ENCODE assay signal across 1 cellular context in the genomic region with DNA sequence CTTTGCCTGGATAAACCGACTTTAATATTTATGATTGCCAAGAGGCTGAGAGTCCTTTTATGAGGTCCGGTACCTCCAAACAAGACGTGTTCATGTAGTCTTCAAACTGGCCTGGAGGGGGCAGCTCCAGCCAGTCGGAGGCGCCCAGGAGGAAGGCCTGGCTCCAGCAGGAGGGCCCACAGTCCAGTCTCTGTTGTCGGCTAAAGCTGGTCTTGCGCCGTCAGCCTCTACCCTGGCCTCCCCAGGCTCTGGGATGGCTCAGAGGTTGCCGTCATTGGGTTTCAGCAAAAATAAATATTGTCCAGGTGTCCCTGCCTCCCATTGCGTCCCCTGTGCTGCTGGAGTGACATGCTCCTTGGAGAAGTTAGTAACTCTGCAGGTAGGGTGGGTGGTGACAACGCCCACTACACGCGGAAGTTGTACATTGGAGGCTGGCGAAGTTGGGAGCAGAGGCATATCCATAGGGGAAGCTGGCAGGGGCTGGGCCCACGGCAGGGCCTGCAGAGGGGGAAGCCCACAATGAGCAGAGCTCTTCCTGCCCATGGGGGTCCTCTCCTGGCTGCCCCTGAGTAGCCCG.
TF ChIP-seq lines count a peak whose summit lies in the region.

No MANE protein-coding gene starts in this region.

TF ChIP-seq in HepG2, 621 proteins besides CTCF, POLR2A, EP300 and RAD21 (continued from another document):
- TF ChIP-seq, protein P1, sequence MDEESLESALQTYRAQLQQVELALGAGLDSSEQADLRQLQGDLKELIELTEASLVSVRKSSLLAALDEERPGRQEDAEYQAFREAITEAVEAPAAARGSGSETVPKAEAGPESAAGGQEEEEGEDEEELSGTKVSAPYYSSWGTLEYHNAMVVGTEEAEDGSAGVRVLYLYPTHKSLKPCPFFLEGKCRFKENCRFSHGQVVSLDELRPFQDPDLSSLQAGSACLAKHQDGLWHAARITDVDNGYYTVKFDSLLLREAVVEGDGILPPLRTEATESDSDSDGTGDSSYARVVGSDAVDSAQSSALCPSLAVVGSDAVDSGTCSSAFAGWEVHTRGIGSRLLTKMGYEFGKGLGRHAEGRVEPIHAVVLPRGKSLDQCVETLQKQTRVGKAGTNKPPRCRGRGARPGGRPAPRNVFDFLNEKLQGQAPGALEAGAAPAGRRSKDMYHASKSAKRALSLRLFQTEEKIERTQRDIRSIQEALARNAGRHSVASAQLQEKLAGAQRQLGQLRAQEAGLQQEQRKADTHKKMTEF (CRISPR knock-in tag; IDR thresholded peaks at IDR 0.05): 0 out of 2 replicates have a peak, but pooled peaks have one; percentile 31
- TF ChIP-seq, protein P2, sequence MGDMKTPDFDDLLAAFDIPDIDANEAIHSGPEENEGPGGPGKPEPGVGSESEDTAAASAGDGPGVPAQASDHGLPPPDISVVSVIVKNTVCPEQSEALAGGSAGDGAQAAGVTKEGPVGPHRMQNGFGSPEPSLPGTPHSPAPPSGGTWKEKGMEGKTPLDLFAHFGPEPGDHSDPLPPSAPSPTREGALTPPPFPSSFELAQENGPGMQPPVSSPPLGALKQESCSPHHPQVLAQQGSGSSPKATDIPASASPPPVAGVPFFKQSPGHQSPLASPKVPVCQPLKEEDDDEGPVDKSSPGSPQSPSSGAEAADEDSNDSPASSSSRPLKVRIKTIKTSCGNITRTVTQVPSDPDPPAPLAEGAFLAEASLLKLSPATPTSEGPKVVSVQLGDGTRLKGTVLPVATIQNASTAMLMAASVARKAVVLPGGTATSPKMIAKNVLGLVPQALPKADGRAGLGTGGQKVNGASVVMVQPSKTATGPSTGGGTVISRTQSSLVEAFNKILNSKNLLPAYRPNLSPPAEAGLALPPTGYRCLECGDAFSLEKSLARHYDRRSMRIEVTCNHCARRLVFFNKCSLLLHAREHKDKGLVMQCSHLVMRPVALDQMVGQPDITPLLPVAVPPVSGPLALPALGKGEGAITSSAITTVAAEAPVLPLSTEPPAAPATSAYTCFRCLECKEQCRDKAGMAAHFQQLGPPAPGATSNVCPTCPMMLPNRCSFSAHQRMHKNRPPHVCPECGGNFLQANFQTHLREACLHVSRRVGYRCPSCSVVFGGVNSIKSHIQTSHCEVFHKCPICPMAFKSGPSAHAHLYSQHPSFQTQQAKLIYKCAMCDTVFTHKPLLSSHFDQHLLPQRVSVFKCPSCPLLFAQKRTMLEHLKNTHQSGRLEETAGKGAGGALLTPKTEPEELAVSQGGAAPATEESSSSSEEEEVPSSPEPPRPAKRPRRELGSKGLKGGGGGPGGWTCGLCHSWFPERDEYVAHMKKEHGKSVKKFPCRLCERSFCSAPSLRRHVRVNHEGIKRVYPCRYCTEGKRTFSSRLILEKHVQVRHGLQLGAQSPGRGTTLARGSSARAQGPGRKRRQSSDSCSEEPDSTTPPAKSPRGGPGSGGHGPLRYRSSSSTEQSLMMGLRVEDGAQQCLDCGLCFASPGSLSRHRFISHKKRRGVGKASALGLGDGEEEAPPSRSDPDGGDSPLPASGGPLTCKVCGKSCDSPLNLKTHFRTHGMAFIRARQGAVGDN (CRISPR knock-in tag; IDR thresholded peaks at IDR 0.05): peak; percentile 70
- TF ChIP-seq ZNF605 (CRISPR knock-in tag; IDR thresholded peaks at IDR 0.05) (0 out of 2 replicates have a peak, but pooled peaks have one; percentile 63), ZNF777 (CRISPR knock-in tag; IDR thresholded peaks at IDR 0.05) (no peak), ZNF614 (CRISPR knock-in tag; IDR thresholded peaks at IDR 0.05; ENCODE audit: borderline replicate concordance) (0 out of 2 replicates have a peak, but pooled peaks have one; percentile 45), BCL6 (CRISPR knock-in tag; IDR thresholded peaks at IDR 0.05) (peak; percentile 8; the same call in 1 of the 2 replicates), ZNF33B (CRISPR knock-in tag; IDR thresholded peaks at IDR 0.05) (no peak), STAG1 (CRISPR knock-in tag; IDR thresholded peaks at IDR 0.05) (peak; percentile 63), ELF1 (CRISPR knock-in tag; IDR thresholded peaks at IDR 0.05) (0 out of 2 replicates have a peak, but pooled peaks have one; percentile 9), HNRNPLL (IDR thresholded peaks at IDR 0.05; ENCODE audit: low read depth, low read length, poor library complexity, severe bottlenecking) (peak; percentile 14), SP1 (IDR thresholded peaks at IDR 0.05) (no peak), SP1 (CRISPR knock-in tag; IDR thresholded peaks at IDR 0.05) (peak; percentile 33; the same call in 1 of the 2 replicates), NFYC (CRISPR knock-in tag; IDR thresholded peaks at IDR 0.05) (0 out of 2 replicates have a peak, but pooled peaks have one; percentile 18), NR2C2 (CRISPR knock-in tag; IDR thresholded peaks at IDR 0.05; ENCODE audit: borderline replicate concordance) (0 out of 2 replicates have a peak, but pooled peaks have one; percentile 1), ZFY (CRISPR knock-in tag; IDR thresholded peaks at IDR 0.05) (peak; percentile 47)
- TF ChIP-seq, protein P3, sequence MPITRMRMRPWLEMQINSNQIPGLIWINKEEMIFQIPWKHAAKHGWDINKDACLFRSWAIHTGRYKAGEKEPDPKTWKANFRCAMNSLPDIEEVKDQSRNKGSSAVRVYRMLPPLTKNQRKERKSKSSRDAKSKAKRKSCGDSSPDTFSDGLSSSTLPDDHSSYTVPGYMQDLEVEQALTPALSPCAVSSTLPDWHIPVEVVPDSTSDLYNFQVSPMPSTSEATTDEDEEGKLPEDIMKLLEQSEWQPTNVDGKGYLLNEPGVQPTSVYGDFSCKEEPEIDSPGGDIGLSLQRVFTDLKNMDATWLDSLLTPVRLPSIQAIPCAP (CRISPR knock-in tag; IDR thresholded peaks at IDR 0.05; ENCODE audit: low read depth): no peak
- TF ChIP-seq, protein P4, sequence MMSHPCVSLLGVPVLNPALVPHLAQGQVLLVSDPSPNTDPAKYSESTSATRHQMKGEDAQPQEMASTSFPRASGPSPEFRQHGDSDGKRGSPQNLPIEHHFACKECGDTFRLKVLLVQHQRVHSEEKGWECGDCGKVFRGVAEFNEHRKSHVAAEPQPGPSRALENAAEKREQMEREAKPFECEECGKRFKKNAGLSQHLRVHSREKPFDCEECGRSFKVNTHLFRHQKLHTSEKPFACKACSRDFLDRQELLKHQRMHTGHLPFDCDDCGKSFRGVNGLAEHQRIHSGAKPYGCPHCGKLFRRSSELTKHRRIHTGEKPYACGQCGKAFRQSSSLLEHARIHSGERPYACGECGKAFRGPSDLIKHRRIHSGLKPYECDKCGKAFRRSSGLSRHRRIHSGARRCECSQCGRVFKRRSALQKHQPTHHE (CRISPR knock-in tag; IDR thresholded peaks at IDR 0.05; ENCODE audit: borderline replicate concordance): 0 out of 2 replicates have a peak, but pooled peaks have one; percentile 20
- TF ChIP-seq, protein P5, sequence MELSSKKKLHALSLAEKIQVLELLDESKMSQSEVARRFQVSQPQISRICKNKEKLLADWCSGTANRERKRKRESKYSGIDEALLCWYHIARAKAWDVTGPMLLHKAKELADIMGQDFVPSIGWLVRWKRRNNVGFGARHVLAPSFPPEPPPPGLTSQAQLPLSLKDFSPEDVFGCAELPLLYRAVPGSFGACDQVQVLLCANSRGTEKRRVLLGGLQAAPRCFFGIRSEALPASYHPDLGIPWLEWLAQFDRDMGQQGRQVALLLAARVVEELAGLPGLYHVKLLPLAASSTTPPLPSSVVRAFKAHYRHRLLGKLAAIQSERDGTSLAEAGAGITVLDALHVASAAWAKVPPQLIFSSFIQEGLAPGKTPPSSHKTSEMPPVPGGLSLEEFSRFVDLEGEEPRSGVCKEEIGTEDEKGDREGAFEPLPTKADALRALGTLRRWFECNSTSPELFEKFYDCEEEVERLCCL (CRISPR knock-in tag; IDR thresholded peaks at IDR 0.05; ENCODE audit: borderline replicate concordance): no peak
- TF ChIP-seq, protein P6, sequence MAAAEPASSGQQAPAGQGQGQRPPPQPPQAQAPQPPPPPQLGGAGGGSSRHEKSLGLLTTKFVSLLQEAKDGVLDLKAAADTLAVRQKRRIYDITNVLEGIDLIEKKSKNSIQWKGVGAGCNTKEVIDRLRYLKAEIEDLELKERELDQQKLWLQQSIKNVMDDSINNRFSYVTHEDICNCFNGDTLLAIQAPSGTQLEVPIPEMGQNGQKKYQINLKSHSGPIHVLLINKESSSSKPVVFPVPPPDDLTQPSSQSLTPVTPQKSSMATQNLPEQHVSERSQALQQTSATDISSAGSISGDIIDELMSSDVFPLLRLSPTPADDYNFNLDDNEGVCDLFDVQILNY (CRISPR knock-in tag; conservative IDR thresholded peaks at IDR 0.05): 0 out of 2 replicates have a peak, but pooled peaks have one; percentile 24
- TF ChIP-seq, protein P7, sequence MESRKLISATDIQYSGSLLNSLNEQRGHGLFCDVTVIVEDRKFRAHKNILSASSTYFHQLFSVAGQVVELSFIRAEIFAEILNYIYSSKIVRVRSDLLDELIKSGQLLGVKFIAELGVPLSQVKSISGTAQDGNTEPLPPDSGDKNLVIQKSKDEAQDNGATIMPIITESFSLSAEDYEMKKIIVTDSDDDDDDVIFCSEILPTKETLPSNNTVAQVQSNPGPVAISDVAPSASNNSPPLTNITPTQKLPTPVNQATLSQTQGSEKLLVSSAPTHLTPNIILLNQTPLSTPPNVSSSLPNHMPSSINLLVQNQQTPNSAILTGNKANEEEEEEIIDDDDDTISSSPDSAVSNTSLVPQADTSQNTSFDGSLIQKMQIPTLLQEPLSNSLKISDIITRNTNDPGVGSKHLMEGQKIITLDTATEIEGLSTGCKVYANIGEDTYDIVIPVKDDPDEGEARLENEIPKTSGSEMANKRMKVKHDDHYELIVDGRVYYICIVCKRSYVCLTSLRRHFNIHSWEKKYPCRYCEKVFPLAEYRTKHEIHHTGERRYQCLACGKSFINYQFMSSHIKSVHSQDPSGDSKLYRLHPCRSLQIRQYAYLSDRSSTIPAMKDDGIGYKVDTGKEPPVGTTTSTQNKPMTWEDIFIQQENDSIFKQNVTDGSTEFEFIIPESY (CRISPR knock-in tag; IDR thresholded peaks at IDR 0.05): peak; percentile 14; the same call in 1 of the 2 replicates
TF ChIP-seq in HepG2: peak in this region for 40.
